In the genomic region with DNA sequence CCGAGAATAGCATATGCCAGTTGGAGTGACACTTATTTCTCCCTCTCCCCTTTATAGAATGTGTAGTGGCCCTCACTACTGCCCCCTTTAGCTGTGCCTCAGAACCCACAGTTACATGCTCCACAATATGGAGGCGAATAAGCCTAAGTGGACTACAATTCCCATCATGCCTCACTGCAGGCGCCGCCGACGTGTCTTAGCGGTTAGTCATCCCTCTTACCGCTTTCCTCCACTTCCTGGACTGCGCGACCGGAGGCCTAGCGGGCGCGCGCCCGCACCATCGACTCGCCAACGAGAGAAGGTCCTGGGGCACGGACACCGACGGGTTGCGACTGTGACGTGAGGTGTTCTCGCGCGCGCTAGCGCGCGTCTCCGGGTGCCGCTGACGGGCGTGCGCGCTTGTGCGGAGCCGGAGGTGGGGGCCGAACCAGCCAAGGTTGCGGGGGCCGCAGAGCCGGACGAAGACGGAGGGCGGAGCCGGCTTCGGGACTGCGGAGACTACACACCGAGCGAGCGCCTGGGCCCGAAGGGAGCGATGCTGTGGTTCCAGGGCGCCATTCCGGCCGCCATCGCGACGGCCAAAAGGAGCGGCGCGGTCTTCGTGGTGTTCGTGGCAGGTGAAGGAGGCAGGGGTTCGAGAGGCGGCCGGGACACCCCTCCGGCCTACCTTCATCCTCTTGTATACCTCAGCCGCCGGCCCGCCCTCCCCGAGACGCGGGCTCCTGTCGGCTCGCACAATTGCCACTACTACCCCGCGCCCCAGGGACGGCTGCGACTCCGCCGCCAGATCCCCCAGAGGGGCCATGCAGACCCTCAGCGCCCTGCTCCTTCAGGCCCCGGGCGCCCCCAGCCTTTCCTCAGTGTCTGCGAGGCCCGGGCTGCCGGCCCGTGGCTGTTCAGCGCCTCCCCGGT, we compare ENCODE assay signal across 8 cellular contexts. TPM values are rescaled to one million over a fixed set of nuclear protein-coding genes. Genes with fewer than 3 reads are reported as not detected.
DNase-seq lines count a peak whose midpoint lies in the region; ATAC-seq, FAIRE-seq and TF ChIP-seq lines count a peak whose summit lies in the region.

A gene with protein sequence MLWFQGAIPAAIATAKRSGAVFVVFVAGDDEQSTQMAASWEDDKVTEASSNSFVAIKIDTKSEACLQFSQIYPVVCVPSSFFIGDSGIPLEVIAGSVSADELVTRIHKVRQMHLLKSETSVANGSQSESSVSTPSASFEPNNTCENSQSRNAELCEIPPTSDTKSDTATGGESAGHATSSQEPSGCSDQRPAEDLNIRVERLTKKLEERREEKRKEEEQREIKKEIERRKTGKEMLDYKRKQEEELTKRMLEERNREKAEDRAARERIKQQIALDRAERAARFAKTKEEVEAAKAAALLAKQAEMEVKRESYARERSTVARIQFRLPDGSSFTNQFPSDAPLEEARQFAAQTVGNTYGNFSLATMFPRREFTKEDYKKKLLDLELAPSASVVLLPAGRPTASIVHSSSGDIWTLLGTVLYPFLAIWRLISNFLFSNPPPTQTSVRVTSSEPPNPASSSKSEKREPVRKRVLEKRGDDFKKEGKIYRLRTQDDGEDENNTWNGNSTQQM (plus strand): TSS at position 461 of the 912 bp plus-strand sequence. CDS start 75 bp downstream, at position 536.

- peak; percentile 77 for TF ChIP-seq CTCF in WERI-Rb-1 (IDR thresholded peaks at IDR 0.05; ENCODE audit: low read depth, low read length)
- TF ChIP-seq CTCF in bronchial epithelial cell (IDR thresholded peaks at IDR 0.05; ENCODE audit: insufficient read depth, low read length, severe bottlenecking), result peak; percentile 42
- peak; percentile 44 for TF ChIP-seq CTCF in smooth muscle cell (IDR thresholded peaks at IDR 0.05; ENCODE audit: borderline replicate concordance, insufficient read depth, poor library complexity, severe bottlenecking)

- 2% methylated on average over 91 of the region's 92 CpGs for WGBS in smooth muscle cell (ENCODE audit: low lambda C conversion rate)

- ATAC-seq in GM18868 (IDR thresholded peaks at IDR 0.05; ENCODE audit: unreplicated experiment) (peak; percentile 92), HG03135 (IDR thresholded peaks at IDR 0.05; ENCODE audit: unreplicated experiment) (peak; percentile 90)

- no peak for FAIRE-seq in bronchial epithelial cell (lab: Jason Lieb, UNC)

- DNase-seq in ACHN (peak; percentile 99), NCI-H2196 treated with DMSO at 0.1 percent for 48 hours (lab: John Stamatoyannopoulos, UW; ENCODE audit: unreplicated experiment) (peak; percentile 97), WERI-Rb-1 (peak; percentile 99), bronchial epithelial cell (ENCODE audit: low read depth) (peak; percentile 95), iPS-NIHi11 (ENCODE audit: low spot score) (peak; percentile 95), smooth muscle cell (lab: John Stamatoyannopoulos, UW; ENCODE audit: unreplicated experiment) (peak; percentile 84)

- H3K27ac ChIP-seq in WERI-Rb-1, result peak within 1 kb of the TSS; percentile 95
- peak within 1 kb of the TSS; percentile 97 for H3K27ac ChIP-seq in smooth muscle cell (ENCODE audit: low read depth)

- peaks cover 25% of the 10 kb centered on the region for H3K4me1 ChIP-seq in smooth muscle cell (ENCODE audit: low read depth)

- H3K79me2 ChIP-seq in smooth muscle cell (ENCODE audit: low read depth), result peaks cover 47% of the 10 kb centered on the region

- peak within 1 kb of the TSS; percentile 98 for H3K9ac ChIP-seq in smooth muscle cell (ENCODE audit: low read depth)

- H2AFZ ChIP-seq in smooth muscle cell (ENCODE audit: low read depth), result peak within 1 kb of the TSS; percentile 60

- H3K9me3 ChIP-seq in WERI-Rb-1 (ENCODE audit: severe bottlenecking), result no peaks in the 10 kb centered on the region
- H3K9me3 ChIP-seq in smooth muscle cell (replicated peaks; ENCODE audit: low read depth), result no peaks in the 10 kb centered on the region

- peaks cover 39% of the 10 kb centered on the region for H4K20me1 ChIP-seq in smooth muscle cell (ENCODE audit: low read depth)

- peaks cover 5% of the 10 kb centered on the region for H3F3A ChIP-seq in smooth muscle cell (ENCODE audit: low read depth)

- H3K4me3 ChIP-seq in WERI-Rb-1 (ENCODE audit: low read depth, low read length), result peak within 1 kb of the TSS; percentile 83
- H3K4me3 ChIP-seq in bronchial epithelial cell (ENCODE audit: low read depth, low read length), result peak within 1 kb of the TSS; percentile 92
- H3K4me3 ChIP-seq in smooth muscle cell, result peak within 1 kb of the TSS; percentile 87

- no peaks in the 10 kb centered on the region for H3K27me3 ChIP-seq in WERI-Rb-1 (ENCODE audit: insufficient read depth, low read depth, severe bottlenecking)
- H3K27me3 ChIP-seq in bronchial epithelial cell (ENCODE audit: control insufficient read depth, insufficient read depth, low read length), result no peaks in the 10 kb centered on the region
- no peaks in the 10 kb centered on the region for H3K27me3 ChIP-seq in smooth muscle cell (ENCODE audit: low read depth)

- H3K36me3 ChIP-seq in WERI-Rb-1, result peaks cover 13% of the 10 kb centered on the region
- no peaks in the 10 kb centered on the region for H3K36me3 ChIP-seq in bronchial epithelial cell (ENCODE audit: control insufficient read depth, insufficient read depth, low read length)
- H3K36me3 ChIP-seq in smooth muscle cell (ENCODE audit: low read depth), result no peaks in the 10 kb centered on the region

- in situ Hi-C loops in ACHN (cut with HindIII; ENCODE audit: low pct_ligation_motif_present, low pct_unique_long_range_greater_than_20kb, low sequenced_read_pairs), result no loop called here

- H3K4me2 ChIP-seq in smooth muscle cell, result peak within 1 kb of the TSS; percentile 92

RNA-seq across cellular contexts. Expression of the gene that starts here (rescaled TPM):
- total RNA-seq in bronchial epithelial cell (36.6 and 56.1 TPM in 2 replicates), smooth muscle cell (80.7 and 87.1 TPM in 2 replicates)
- polyA plus RNA-seq in smooth muscle cell, result 130 and 164 TPM in 2 replicates

Comparison
In these comparisons a context has a peak if more than half of its experiments do, and no peak if none do; other contexts are left out.
1. Peak in every context shown above with its lines: DNase-seq, ATAC-seq, H3K4me3 ChIP-seq and H3K27ac ChIP-seq.